8 cellular contexts compared by ENCODE assay signal in the genomic region with DNA sequence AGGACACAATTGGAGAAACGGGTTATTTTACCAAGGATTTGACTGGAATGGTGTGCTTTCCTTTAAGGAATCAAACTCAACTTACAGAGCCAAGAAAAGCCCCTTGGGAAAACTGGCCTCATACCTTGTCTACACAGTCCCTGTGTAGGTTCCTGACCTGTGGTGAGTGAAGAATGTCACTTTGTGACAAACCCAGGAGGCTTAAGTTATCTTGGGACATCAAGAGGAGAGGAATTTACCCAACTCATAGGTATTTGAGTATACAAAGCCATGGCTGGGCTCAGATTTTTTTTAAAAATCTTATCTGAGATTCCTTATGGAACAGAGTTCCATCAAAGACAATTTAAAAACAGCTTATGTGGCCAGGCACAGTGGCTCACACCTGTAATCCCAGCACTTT.
"Had no signal": no experiment of that assay in that cellular context is flagged by ENCODE, and none has a peak within 500 bp of the region (broad histone marks: within the 10 kb centered on the region; RNA-seq: fewer than 3 reads in every experiment).

No MANE protein-coding gene starts in this region.

- H3K4me3 ChIP-seq: GM12878 had no signal

- ATAC-seq: GM12878 had no signal

- FAIRE-seq: G401.6, GM12878, GM12891, GM12892, GM18507, GM19239 had no signal

- DNase-seq: GDM1, GF-D8 had no signal
